24 cellular contexts compared by ENCODE assay signal in the genomic region with DNA sequence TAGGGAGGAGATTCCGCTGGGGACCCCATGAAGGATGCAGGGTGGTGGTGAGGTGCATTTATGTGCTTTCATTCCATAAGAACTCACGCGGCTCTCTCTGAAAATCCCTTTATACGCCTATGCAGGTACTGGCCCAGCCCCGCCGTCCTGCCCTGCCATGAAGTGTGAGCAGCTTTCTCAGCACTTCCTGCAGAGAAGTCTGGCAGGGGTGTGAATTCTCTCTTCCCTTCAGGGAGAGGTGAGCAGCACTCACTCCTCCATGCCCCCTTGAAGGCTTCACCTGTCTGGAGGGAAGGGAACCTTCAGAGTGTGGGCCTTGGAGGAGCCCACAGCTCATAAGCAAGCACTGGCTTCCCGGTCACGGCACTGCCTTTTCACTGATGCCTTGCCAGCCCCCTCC. TPM values are rescaled to one million over a fixed set of nuclear protein-coding genes. Genes with fewer than 3 reads are reported as not detected.
A peak's percentile ranks its signal among the peaks of the same experiment; 100 is the strongest.
DNase-seq lines count a peak whose midpoint lies in the region; ATAC-seq and TF ChIP-seq lines count a peak whose summit lies in the region.
"Had no signal": no experiment of that assay in that cellular context is flagged by ENCODE, and none has a peak within 500 bp of the region (broad histone marks: within the 10 kb centered on the region; RNA-seq: fewer than 3 reads in every experiment).

No MANE protein-coding gene starts in this region.

- WGBS in mesodermal cell (ENCODE audit: insufficient coverage in 2 of 2), 2 experiments = 77% methylated on average over 4 to 5 of the region's 8 CpGs

- peaks cover 62% of the 10 kb centered on the region for H3K36me3 ChIP-seq in BLaER1
- H3K36me3 ChIP-seq in mesodermal cell (ENCODE audit: control insufficient read depth, insufficient read depth, low read length) = peaks cover 70% of the 10 kb centered on the region
- H3K36me3 ChIP-seq: prostate gland had no signal

- intact Hi-C loops in CD4-positive, alpha-beta T cell (cut with DNase I, micrococcal nuclease) = no loop called here

- H3K27ac ChIP-seq in BLaER1 (peak overlapping the region; percentile 56), mesodermal cell (ENCODE audit: low read depth, low read length, severe bottlenecking) (peak overlapping the region; percentile 39)
- H3K27ac ChIP-seq in CD4-positive, alpha-beta T cell (ENCODE audit: low read depth, low read length) = no peak overlapping the region
- H3K27ac ChIP-seq: prostate gland, skin epidermis, tibial nerve had no signal

- H3K4me3 Mint-ChIP-seq in CD4-positive, alpha-beta T cell = no peak overlapping the region
- no peak overlapping the region for H3K4me3 Mint-ChIP-seq in activated naive CD8-positive, alpha-beta T cell treated with anti-CD3 and anti-CD28 coated beads for 36 hours
- H3K4me3 Mint-ChIP-seq: activated B cell treated with CpG ODN at 0.5 μM for 24 hours had no signal

- peak overlapping the region; percentile 75 for H3K4me2 ChIP-seq in BLaER1
- H3K4me2 ChIP-seq: SK-N-SH had no signal

- H3K27me3 Mint-ChIP-seq in CD4-positive, alpha-beta T cell = no peaks in the 10 kb centered on the region
- H3K27me3 Mint-ChIP-seq in activated naive CD8-positive, alpha-beta T cell treated with anti-CD3 and anti-CD28 coated beads for 36 hours = no peaks in the 10 kb centered on the region
- H3K27me3 Mint-ChIP-seq: activated B cell treated with CpG ODN at 0.5 μM for 24 hours had no signal

- TF ChIP-seq CTCF in CD4-positive, alpha-beta T cell (IDR thresholded peaks at IDR 0.05) = no peak

- H3K27ac Mint-ChIP-seq in CD4-positive, alpha-beta T cell = peak overlapping the region; percentile 78
- peak overlapping the region; percentile 38 for H3K27ac Mint-ChIP-seq in activated naive CD8-positive, alpha-beta T cell treated with anti-CD3 and anti-CD28 coated beads for 36 hours
- H3K27ac Mint-ChIP-seq: activated B cell treated with CpG ODN at 0.5 μM for 24 hours; activated T-helper 2 cell treated with anti-CD3 and anti-CD28 coated beads, Interferon-gamma antibody, Interleukin-2, Interleukin-4, amounts not matched to agents 10 μg/mL and 5 μg/mL and 100 μg/mL, durations not matched to agents 14 hours and 24 hours and 36 hours had no signal

- peaks cover 78% of the 10 kb centered on the region for H3K4me1 ChIP-seq in BLaER1
- peaks cover 22% of the 10 kb centered on the region for H3K4me1 ChIP-seq in mesodermal cell (ENCODE audit: control insufficient read depth, insufficient read depth, low read length, poor library complexity, severe bottlenecking)
- H3K4me1 ChIP-seq: prostate gland had no signal

- CTCF ChIA-PET in CD4-positive, alpha-beta T cell (lab: Charles Lee) = interaction anchor here (0.5 kb wide), 1 partner anchor 31 kb away, joined by 3 read pairs; no protein-coding TSS in a partner anchor

- POLR2A ChIA-PET in CD4-positive, alpha-beta T cell (lab: Charles Lee) = interaction anchor here (1.0 kb wide), 1 partner anchor 27 kb away, joined by 4 read pairs; no protein-coding TSS in a partner anchor

- no peak for ATAC-seq in CD4-positive, alpha-beta T cell (ENCODE audit: poor library complexity)
- ATAC-seq in left lobe of liver = no peak
- ATAC-seq: stimulated activated naive CD8-positive, alpha-beta T cell treated with anti-CD3 and anti-CD28 coated beads, Interleukin-15, Interleukin-2, amounts not matched to agents 100 U/mL and 50 U/mL, for 24 hours had no signal

- DNase-seq in CD4-positive, alpha-beta T cell = no peak
- no peak for DNase-seq in activated naive CD8-positive, alpha-beta T cell treated with anti-CD3 and anti-CD28 coated beads for 36 hours
- DNase-seq in NCI-H524 (lab: John Stamatoyannopoulos, UW) (no peak), left lobe of liver (ENCODE audit: low spot score) (no peak), iPS-NIHi7 (ENCODE audit: extremely low spot score) (no peak)
- DNase-seq: activated B cell treated with CpG ODN at 0.5 μM for 24 hours; aorta; Calu3; effector CD4-positive, alpha-beta T cell; HCEC 1CT; KG1; mesenchymal stem cell; NCI-H1048; NCI-H2081 treated with DMSO at 0.1 percent for 48 hours; NCI-H446 treated with DMSO at 0.1 percent for 48 hours; SK-N-SH; stimulated activated naive CD8-positive, alpha-beta T cell treated with anti-CD3 and anti-CD28 coated beads, Interleukin-15, Interleukin-2, amounts not matched to agents 100 U/mL and 50 U/mL, for 24 hours; T1000 had no signal

- H3K9me3 ChIP-seq in BLaER1 = no peaks in the 10 kb centered on the region
- H3K9me3 ChIP-seq in CD4-positive, alpha-beta T cell (ENCODE audit: control insufficient read depth, low read length) = no peaks in the 10 kb centered on the region
- H3K9me3 ChIP-seq in mesodermal cell (ENCODE audit: control insufficient read depth, low read length) = no peaks in the 10 kb centered on the region
- H3K9me3 ChIP-seq: prostate gland, SK-N-SH, tibial nerve had no signal

- H3K27me3 ChIP-seq in BLaER1 = no peaks in the 10 kb centered on the region
- no peaks in the 10 kb centered on the region for H3K27me3 ChIP-seq in CD4-positive, alpha-beta T cell (ENCODE audit: control insufficient read depth, insufficient read depth, low read length)
- H3K27me3 ChIP-seq: tibial nerve had no signal

- peaks cover 96% of the 10 kb centered on the region for H4K20me1 ChIP-seq in BLaER1

- H3K36me3 Mint-ChIP-seq in CD4-positive, alpha-beta T cell (ENCODE audit: low read depth) = peaks cover 55% of the 10 kb centered on the region
- peaks cover 10% of the 10 kb centered on the region for H3K36me3 Mint-ChIP-seq in activated naive CD8-positive, alpha-beta T cell treated with anti-CD3 and anti-CD28 coated beads for 36 hours

- peaks cover 50% of the 10 kb centered on the region for H3K4me1 Mint-ChIP-seq in CD4-positive, alpha-beta T cell (ENCODE audit: low read depth)
- H3K4me1 Mint-ChIP-seq in activated naive CD8-positive, alpha-beta T cell treated with anti-CD3 and anti-CD28 coated beads for 36 hours = peaks cover 40% of the 10 kb centered on the region

- H3K4me3 ChIP-seq in BLaER1 = 0 out of 2 replicates have a peak overlapping the region, but pooled peaks have one; percentile 11
- no peak overlapping the region for H3K4me3 ChIP-seq in mesodermal cell (ENCODE audit: extremely low read depth, insufficient read depth, low read length, poor library complexity, severe bottlenecking)
- H3K4me3 ChIP-seq: prostate gland, skin epidermis, tibial nerve had no signal

- peak overlapping the region; percentile 59; the same call in 1 of the 2 replicates for H3K9ac ChIP-seq in BLaER1
- H3K9ac ChIP-seq: SK-N-SH had no signal

- H3K9me3 Mint-ChIP-seq in CD4-positive, alpha-beta T cell = no peaks in the 10 kb centered on the region
- H3K9me3 Mint-ChIP-seq in activated naive CD8-positive, alpha-beta T cell treated with anti-CD3 and anti-CD28 coated beads for 36 hours = no peaks in the 10 kb centered on the region
- H3K9me3 Mint-ChIP-seq: activated B cell treated with CpG ODN at 0.5 μM for 24 hours; activated T-helper 2 cell treated with anti-CD3 and anti-CD28 coated beads, Interferon-gamma antibody, Interleukin-2, Interleukin-4, amounts not matched to agents 10 μg/mL and 5 μg/mL and 100 μg/mL, durations not matched to agents 14 hours and 24 hours and 36 hours had no signal

RNA-seq across cellular contexts. Expression of gene PPP2R2D, which starts 34.0 kb away (rescaled TPM):
- total RNA-seq in CD4-positive, alpha-beta T cell = 10 to 100 TPM; 32.6 to 32.9 TPM
- 10 to 100 TPM; 24.4 to 25.7 TPM for total RNA-seq in activated naive CD8-positive, alpha-beta T cell treated with anti-CD3 and anti-CD28 coated beads for 36 hours
- 32.5 TPM for polyA plus RNA-seq in mesodermal cell (2013, experiment 1 of 2)
- 33.6 TPM for polyA plus RNA-seq in mesodermal cell (2013, experiment 2 of 2)
- 15.4 TPM for total RNA-seq in left lobe of liver

RNA-seq across cellular contexts. Expression of gene BNIP3, which starts 47.0 kb away (rescaled TPM):
- 10 to 100 TPM; 21.0 to 23.6 TPM for total RNA-seq in CD4-positive, alpha-beta T cell
- 100 to 1,000 TPM; 115 to 121 TPM for total RNA-seq in activated naive CD8-positive, alpha-beta T cell treated with anti-CD3 and anti-CD28 coated beads for 36 hours
- 47.7 TPM for polyA plus RNA-seq in mesodermal cell (2013, experiment 1 of 2)
- polyA plus RNA-seq in mesodermal cell (2013, experiment 2 of 2) = 49.0 TPM
- 90.4 TPM for total RNA-seq in left lobe of liver
